ENCODE assay signal across 10 cellular contexts in genomic region chr7:99404977-99405320, GRCh38.
"Had no signal": no experiment of that assay in that cellular context is flagged by ENCODE, and none has a peak within 500 bp of the region (broad histone marks: within the 10 kb centered on the region; RNA-seq: fewer than 3 reads in every experiment).

No MANE protein-coding gene starts in this region.

- H3K27ac Mint-ChIP-seq: mesothelial cell of epicardium had no signal

- H3K9me3 Mint-ChIP-seq: mesothelial cell of epicardium had no signal

- H3K4me3 Mint-ChIP-seq: mesothelial cell of epicardium had no signal

- H3K27me3 ChIP-seq: body of pancreas, foreskin keratinocyte had no signal

- ATAC-seq: body of pancreas, foreskin keratinocyte had no signal

- H3K27ac ChIP-seq: body of pancreas, foreskin keratinocyte, thoracic aorta had no signal

- H3K9me3 ChIP-seq: body of pancreas, thoracic aorta had no signal

- DNase-seq: activated CD4-positive, CD25-positive, alpha-beta regulatory T cell treated with anti-CD3 and anti-CD28 coated beads, Interleukin-2, amount 50 U/mL, for 72 hours; activated naive CD4-positive, alpha-beta T cell treated with anti-CD3 and anti-CD28 coated beads, Interleukin-2, amount 50 U/mL, for 16 hours; amygdala; effector CD8-positive, alpha-beta T cell; foreskin keratinocyte; stimulated activated CD4-positive, alpha-beta T cell treated with anti-CD3 and anti-CD28 coated beads, Interleukin-12 subunit alpha, Interleukin-12 subunit beta, amount 100 ng/mL, for 4 hours; stimulated activated CD4-positive, alpha-beta T cell treated with anti-CD3 and anti-CD28 coated beads, Interleukin-2, amount 100 ng/mL, for 24 hours had no signal

- H3K4me3 ChIP-seq: body of pancreas, thoracic aorta had no signal
